9 cellular contexts compared by ENCODE assay signal in the genomic region with DNA sequence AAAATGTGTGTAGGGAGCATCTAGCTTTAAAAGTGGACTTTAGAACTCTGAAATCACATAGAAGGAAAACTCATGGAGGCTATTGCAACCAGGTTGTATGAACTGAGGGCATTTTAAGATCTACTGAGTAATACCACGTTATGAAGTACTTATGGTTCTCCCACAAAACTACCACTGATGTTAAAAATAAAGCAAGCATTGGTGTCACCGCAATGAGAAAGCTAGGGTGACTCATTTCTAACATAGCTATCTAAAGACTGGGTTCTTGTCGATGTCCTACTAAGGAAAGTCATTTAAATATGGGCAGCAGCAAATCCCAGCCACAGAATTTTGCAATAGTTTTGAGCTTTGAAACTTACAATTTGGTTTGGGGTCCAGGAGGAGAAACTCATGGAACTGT.
DNase-seq lines count a peak whose midpoint lies in the region; ATAC-seq, FAIRE-seq and TF ChIP-seq lines count a peak whose summit lies in the region.
"Had no signal": no experiment of that assay in that cellular context is flagged by ENCODE, and none has a peak within 500 bp of the region (broad histone marks: within the 10 kb centered on the region; RNA-seq: fewer than 3 reads in every experiment).

No MANE protein-coding gene starts in this region.

- H3K4me1 ChIP-seq in MM.1S (ENCODE audit: low read length): peaks cover 3% of the 10 kb centered on the region; the same call in 1 of the 2 replicates
- H3K4me1 ChIP-seq in small intestine (ENCODE audit: control insufficient read depth in 2 of 2, insufficient read depth in 1 of 2, low read depth in 1 of 2, low read length in 1 of 2): no peaks in the 10 kb centered on the region

- TF ChIP-seq CTCF in MM.1S (IDR thresholded peaks at IDR 0.05; ENCODE audit: low read length) (no peak), D721Med (IDR thresholded peaks at IDR 0.05; ENCODE audit: insufficient read depth, missing control alignments) (no peak), RWPE1 (conservative IDR thresholded peaks at IDR 0.05; ENCODE audit: low read depth) (no peak)

- DNase-seq in MM.1S: no peak
- peak; percentile 15 for DNase-seq in small intestine
- DNase-seq in D721Med (ENCODE audit: insufficient read length, low spot score): no peak
- no peak for DNase-seq in RWPE1 (ENCODE audit: low spot score)
- DNase-seq in activated naive CD4-positive, alpha-beta T cell treated with anti-CD3 and anti-CD28 coated beads, Interleukin-2, amount 50 U/mL, for 16 hours: no peak
- DNase-seq in nucleus accumbens (lab: John Stamatoyannopoulos, UW): no peak

- H3K4me2 ChIP-seq in MM.1S (ENCODE audit: low read depth, low read length): 0 out of 2 replicates have a peak overlapping the region, but pooled peaks have one; percentile 2

- H2AFZ ChIP-seq in MM.1S (ENCODE audit: low read length): no peak overlapping the region

- ATAC-seq in GM19043 (IDR thresholded peaks at IDR 0.05; ENCODE audit: low read depth, unreplicated experiment) (peak; percentile 56), HG02884 (IDR thresholded peaks at IDR 0.05; ENCODE audit: unreplicated experiment) (peak; percentile 99)
- ATAC-seq: K562 had no signal

- no peaks in the 10 kb centered on the region for H3K9me2 ChIP-seq in MM.1S (replicated peaks; ENCODE audit: insufficient read depth, low read length)

- H3K9me3 ChIP-seq in MM.1S (replicated peaks; ENCODE audit: insufficient read depth, low read length): no peaks in the 10 kb centered on the region
- H3K9me3 ChIP-seq in small intestine (ENCODE audit: control insufficient read depth, low read depth): no peaks in the 10 kb centered on the region

- H3K4me3 ChIP-seq in MM.1S (ENCODE audit: low read length) (no peak overlapping the region), small intestine (ENCODE audit: low read depth in 1 of 2, low read length in 2 of 2) (no peak overlapping the region)
- H3K4me3 ChIP-seq: K562 had no signal

- H3K79me2 ChIP-seq in MM.1S (ENCODE audit: low read length): no peaks in the 10 kb centered on the region

- POLR2A ChIA-PET in RWPE1 (lab: Yijun Ruan, JAX; ENCODE audit: low non-redundant PET): no interaction called here

- FAIRE-seq in small intestine (lab: Jason Lieb, UNC) (no peak), D721Med (lab: Jason Lieb, UNC) (no peak)
- FAIRE-seq: K562 had no signal

- no peaks in the 10 kb centered on the region for H3K27me3 ChIP-seq in MM.1S (replicated peaks; ENCODE audit: insufficient read depth, low read length)
- no peaks in the 10 kb centered on the region for H3K27me3 ChIP-seq in small intestine (ENCODE audit: control insufficient read depth in 2 of 2, insufficient read depth in 2 of 2, low read length in 2 of 2)

- no peak overlapping the region for H3K9ac ChIP-seq in MM.1S (ENCODE audit: low read length)

- no peaks in the 10 kb centered on the region for H3F3A ChIP-seq in MM.1S (ENCODE audit: insufficient read depth, low read length)

- no peak overlapping the region for H3K27ac ChIP-seq in MM.1S (ENCODE audit: low read length)
- no peak overlapping the region for H3K27ac ChIP-seq in small intestine (ENCODE audit: low read depth in 1 of 2, low read length in 1 of 2)
- H3K27ac ChIP-seq in RWPE1: no peak overlapping the region

- H4K20me1 ChIP-seq in MM.1S (ENCODE audit: insufficient read depth, low read length): no peaks in the 10 kb centered on the region

- CTCF ChIA-PET in RWPE1 (lab: Yijun Ruan, JAX): no interaction called here

- H3K36me3 ChIP-seq in MM.1S (replicated peaks; ENCODE audit: insufficient read depth, low read length): no peaks in the 10 kb centered on the region
- H3K36me3 ChIP-seq in small intestine (ENCODE audit: control insufficient read depth in 2 of 2, insufficient read depth in 2 of 2, low read length in 2 of 2): no peaks in the 10 kb centered on the region

- 52 to 61% (median 54%) methylated on average over 3 of the region's 3 CpGs for whole genome bisulfite sequencing in small intestine, 3 donors
